In the genomic region with DNA sequence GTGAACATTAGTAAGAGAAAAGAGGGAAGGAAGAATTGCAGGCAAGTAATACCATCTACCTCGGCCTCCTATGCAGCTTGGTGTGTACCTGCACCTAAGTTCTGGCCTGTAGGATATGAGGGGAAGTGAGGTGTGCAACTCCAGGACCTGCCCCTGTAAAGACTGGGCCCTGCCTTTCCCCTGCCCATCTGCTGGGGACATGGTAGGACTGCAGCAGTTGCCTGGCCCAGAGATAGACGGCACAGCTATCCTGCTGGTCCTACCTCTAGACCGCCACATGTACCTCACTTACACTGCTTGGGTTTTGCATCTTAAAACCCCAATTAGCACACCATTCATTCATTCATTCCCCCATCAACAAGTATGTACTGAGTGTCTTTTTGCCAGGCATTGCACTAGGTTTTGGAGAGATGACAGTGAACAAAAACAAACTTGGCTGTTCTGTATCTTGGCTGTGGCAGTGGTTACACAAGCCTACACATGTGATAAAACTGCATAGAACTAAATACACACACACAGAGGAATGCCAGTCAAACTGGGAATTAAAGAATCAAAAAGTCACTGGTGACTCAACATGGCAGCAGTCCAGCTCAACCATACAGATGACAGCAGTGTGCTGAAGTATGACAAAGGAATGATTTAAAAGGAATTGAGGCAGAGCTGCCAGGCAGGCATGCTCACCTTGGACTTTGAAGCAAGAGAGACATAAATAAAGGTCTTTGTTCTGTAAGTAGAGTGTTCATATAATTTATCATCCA, we compare ENCODE assay signal across 8 cellular contexts. TPM values are rescaled to one million over a fixed set of nuclear protein-coding genes. Genes with fewer than 3 reads are reported as not detected.
DNase-seq lines count a peak whose midpoint lies in the region; ATAC-seq and TF ChIP-seq lines count a peak whose summit lies in the region.

No MANE protein-coding gene starts in this region.

- H3K9ac ChIP-seq in trophoblast cell (ENCODE audit: low read length): no peak overlapping the region

- no peak overlapping the region for H3K4me2 ChIP-seq in trophoblast cell (ENCODE audit: low read length)

- H3K4me1 ChIP-seq in trophoblast cell (ENCODE audit: control insufficient read depth in 1 of 2, insufficient read depth in 2 of 2, low read length in 2 of 2): peaks cover 3 to 6% of the 10 kb centered on the region in 2 experiments
- H3K4me1 ChIP-seq in effector memory CD4-positive, alpha-beta T cell (ENCODE audit: control insufficient read depth, insufficient read depth, low read length, poor library complexity, severe bottlenecking): peaks cover 13% of the 10 kb centered on the region

- H2AFZ ChIP-seq in trophoblast cell (ENCODE audit: insufficient read depth, low read length, poor library complexity): no peak overlapping the region

- H4K91ac ChIP-seq in trophoblast cell (ENCODE audit: low read depth, low read length): no peak overlapping the region

- no peak overlapping the region for H3K14ac ChIP-seq in trophoblast cell (ENCODE audit: low read length)

- H3K4me3 ChIP-seq in MG63 (no peak overlapping the region), trophoblast cell (ENCODE audit: low read depth, low read length) (no peak overlapping the region)
- H3K4me3 ChIP-seq in effector memory CD4-positive, alpha-beta T cell (ENCODE audit: insufficient read depth, low read depth, low read length, poor library complexity, severe bottlenecking): no peak overlapping the region

- no peak overlapping the region for H2AK5ac ChIP-seq in trophoblast cell (ENCODE audit: low read length)

- WGBS in trophoblast cell (ENCODE audit: extremely low coverage, insufficient coverage, insufficient read length): no CpG with 5 or more reads among the region's 3 CpGs

- H3K4ac ChIP-seq in trophoblast cell (ENCODE audit: low read depth, low read length): no peak overlapping the region

- H2BK120ac ChIP-seq in trophoblast cell (ENCODE audit: insufficient read depth, low read length, poor library complexity): no peak overlapping the region

- no peak overlapping the region for H3K18ac ChIP-seq in trophoblast cell (ENCODE audit: low read length)

- no peak overlapping the region for H3K23ac ChIP-seq in trophoblast cell (ENCODE audit: low read length)

- H3K27ac ChIP-seq in C4-2B: peak overlapping the region; percentile 20
- no peak overlapping the region for H3K27ac ChIP-seq in trophoblast cell (ENCODE audit: low read depth, low read length)
- H3K27ac ChIP-seq in effector memory CD4-positive, alpha-beta T cell (ENCODE audit: insufficient read depth, low read length, poor library complexity, severe bottlenecking): no peak overlapping the region

- H3K9me3 ChIP-seq in MG63 (peaks cover 14% of the 10 kb centered on the region), trophoblast cell (ENCODE audit: insufficient read depth, low read depth, low read length) (peaks cover 6% of the 10 kb centered on the region)
- no peaks in the 10 kb centered on the region for H3K9me3 ChIP-seq in effector memory CD4-positive, alpha-beta T cell (ENCODE audit: control insufficient read depth, low read length)

- no peak overlapping the region for H2BK12ac ChIP-seq in trophoblast cell (ENCODE audit: low read length)

- H3K27me3 ChIP-seq in MG63 (no peaks in the 10 kb centered on the region), trophoblast cell (ENCODE audit: insufficient read depth, low read length) (no peaks in the 10 kb centered on the region)
- no peaks in the 10 kb centered on the region for H3K27me3 ChIP-seq in effector memory CD4-positive, alpha-beta T cell (replicated peaks; ENCODE audit: control insufficient read depth, insufficient read depth, low read length, poor library complexity, severe bottlenecking)

- DNase-seq in MG63: peak; percentile 77
- peak; percentile 30 to 41 for DNase-seq in trophoblast cell
- DNase-seq in effector memory CD4-positive, alpha-beta T cell: no peak
- no peak for DNase-seq in NCI-H82 treated with DMSO at 0.1 percent for 48 hours (lab: John Stamatoyannopoulos, UW; ENCODE audit: unreplicated experiment)
- DNase-seq in NCI-H748 (lab: John Stamatoyannopoulos, UW; ENCODE audit: unreplicated experiment): no peak

- ATAC-seq in esophagus mucosa: peak; percentile 95
- ATAC-seq in GM21360 (IDR thresholded peaks at IDR 0.05; ENCODE audit: unreplicated experiment): no peak

- peaks cover 4% of the 10 kb centered on the region for H3K79me2 ChIP-seq in trophoblast cell (ENCODE audit: control insufficient read depth, insufficient read depth, low read length, poor library complexity)

- no peak overlapping the region for H2BK5ac ChIP-seq in trophoblast cell (ENCODE audit: low read depth, low read length, poor library complexity)

- H4K8ac ChIP-seq in trophoblast cell (ENCODE audit: low read depth, low read length): no peak overlapping the region

- H4K12ac ChIP-seq in trophoblast cell (ENCODE audit: low read depth, low read length): no peak overlapping the region

- no peak for TF ChIP-seq CTCF in C4-2B (conservative IDR thresholded peaks at IDR 0.05)

- peaks cover 7% of the 10 kb centered on the region for H3K79me1 ChIP-seq in trophoblast cell (ENCODE audit: low read length)

- H3K36me3 ChIP-seq in MG63: peaks cover 8% of the 10 kb centered on the region
- H3K36me3 ChIP-seq in trophoblast cell (ENCODE audit: control insufficient read depth in 1 of 2, insufficient read depth in 2 of 2, low read length in 2 of 2): peaks cover 4 to 7% of the 10 kb centered on the region in 2 experiments
- H3K36me3 ChIP-seq in effector memory CD4-positive, alpha-beta T cell (ENCODE audit: control insufficient read depth, insufficient read depth, low read length): no peaks in the 10 kb centered on the region

RNA-seq across cellular contexts. Expression of gene MGAT1, which starts 23.3 kb away (rescaled TPM):
- 186 and 189 TPM in 2 replicates for total RNA-seq in MG63 (2014; rRNA removed; shearing (Covaris generic); ENCODE audit: low replicate concordance)
- 64.6 TPM for total RNA-seq in esophagus mucosa
- 153 and 167 TPM in 2 replicates for polyA plus RNA-seq in trophoblast cell (2013)

RNA-seq across cellular contexts. Expression of gene ZFP62, which starts 35.1 kb away (rescaled TPM):
- total RNA-seq in MG63 (2014; rRNA removed; shearing (Covaris generic); ENCODE audit: low replicate concordance): 23.6 and 52.7 TPM in 2 replicates
- 12.9 TPM for total RNA-seq in esophagus mucosa
- 22.6 and 23.8 TPM in 2 replicates for polyA plus RNA-seq in trophoblast cell (2013)

Comparison
In these comparisons a context has a peak if more than half of its experiments do, and no peak if none do; other contexts are left out.
1. DNase-seq: peak in MG63 (single experiment) and trophoblast cell (2 of 2); none in effector memory CD4-positive, alpha-beta T cell (0 of 3), NCI-H82 treated with DMSO at 0.1 percent for 48 hours (single experiment) and NCI-H748 (single experiment).